1 cellular context compared by ENCODE assay signal in the genomic region with DNA sequence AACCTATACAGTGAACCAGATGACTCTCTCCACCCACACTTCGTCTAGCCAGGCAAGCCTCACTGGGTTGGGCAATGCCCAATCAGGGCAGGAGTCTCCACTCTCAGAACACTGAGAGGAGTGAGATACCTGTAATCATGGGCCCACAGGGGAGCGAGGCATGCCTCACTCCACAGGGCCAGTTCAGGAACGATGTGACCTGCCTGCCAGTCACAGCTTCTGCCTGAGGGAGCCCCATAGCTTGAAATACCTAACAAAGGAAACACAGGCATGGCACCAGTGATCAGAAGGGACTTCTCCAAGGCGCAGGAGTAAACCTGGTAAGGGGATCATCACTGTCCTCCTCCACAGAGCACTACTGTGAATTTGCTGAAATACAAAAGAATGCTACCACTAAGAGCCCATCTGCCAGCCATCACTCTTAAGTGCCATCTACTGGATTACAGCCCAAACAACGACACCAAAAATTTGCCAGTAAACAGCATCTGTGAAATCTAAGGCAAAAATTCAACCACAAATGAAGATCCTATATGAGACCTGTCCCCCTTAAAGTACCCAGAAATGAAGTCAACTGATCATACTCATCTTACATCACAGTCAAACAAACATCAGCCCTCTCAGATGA.
TF ChIP-seq lines count a peak whose summit lies in the region.

No MANE protein-coding gene starts in this region.

TF ChIP-seq in WTC11, 78 proteins besides CTCF, POLR2A, EP300 and RAD21 (continued from another document):
- TF ChIP-seq SMAD3 (CRISPR knock-in tag; IDR thresholded peaks at IDR 0.05; ENCODE audit: borderline replicate concordance) = no peak
- TF ChIP-seq, protein P1, sequence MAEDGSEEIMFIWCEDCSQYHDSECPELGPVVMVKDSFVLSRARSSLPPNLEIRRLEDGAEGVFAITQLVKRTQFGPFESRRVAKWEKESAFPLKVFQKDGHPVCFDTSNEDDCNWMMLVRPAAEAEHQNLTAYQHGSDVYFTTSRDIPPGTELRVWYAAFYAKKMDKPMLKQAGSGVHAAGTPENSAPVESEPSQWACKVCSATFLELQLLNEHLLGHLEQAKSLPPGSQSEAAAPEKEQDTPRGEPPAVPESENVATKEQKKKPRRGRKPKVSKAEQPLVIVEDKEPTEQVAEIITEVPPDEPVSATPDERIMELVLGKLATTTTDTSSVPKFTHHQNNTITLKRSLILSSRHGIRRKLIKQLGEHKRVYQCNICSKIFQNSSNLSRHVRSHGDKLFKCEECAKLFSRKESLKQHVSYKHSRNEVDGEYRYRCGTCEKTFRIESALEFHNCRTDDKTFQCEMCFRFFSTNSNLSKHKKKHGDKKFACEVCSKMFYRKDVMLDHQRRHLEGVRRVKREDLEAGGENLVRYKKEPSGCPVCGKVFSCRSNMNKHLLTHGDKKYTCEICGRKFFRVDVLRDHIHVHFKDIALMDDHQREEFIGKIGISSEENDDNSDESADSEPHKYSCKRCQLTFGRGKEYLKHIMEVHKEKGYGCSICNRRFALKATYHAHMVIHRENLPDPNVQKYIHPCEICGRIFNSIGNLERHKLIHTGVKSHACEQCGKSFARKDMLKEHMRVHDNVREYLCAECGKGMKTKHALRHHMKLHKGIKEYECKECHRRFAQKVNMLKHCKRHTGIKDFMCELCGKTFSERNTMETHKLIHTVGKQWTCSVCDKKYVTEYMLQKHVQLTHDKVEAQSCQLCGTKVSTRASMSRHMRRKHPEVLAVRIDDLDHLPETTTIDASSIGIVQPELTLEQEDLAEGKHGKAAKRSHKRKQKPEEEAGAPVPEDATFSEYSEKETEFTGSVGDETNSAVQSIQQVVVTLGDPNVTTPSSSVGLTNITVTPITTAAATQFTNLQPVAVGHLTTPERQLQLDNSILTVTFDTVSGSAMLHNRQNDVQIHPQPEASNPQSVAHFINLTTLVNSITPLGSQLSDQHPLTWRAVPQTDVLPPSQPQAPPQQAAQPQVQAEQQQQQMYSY (CRISPR knock-in tag; IDR thresholded peaks at IDR 0.05) = no peak
- TF ChIP-seq ATF1 (CRISPR knock-in tag; IDR thresholded peaks at IDR 0.05) = no peak
TF ChIP-seq in WTC11: peak in this region for 0.
